29 cellular contexts compared by ENCODE assay signal in the genomic region with DNA sequence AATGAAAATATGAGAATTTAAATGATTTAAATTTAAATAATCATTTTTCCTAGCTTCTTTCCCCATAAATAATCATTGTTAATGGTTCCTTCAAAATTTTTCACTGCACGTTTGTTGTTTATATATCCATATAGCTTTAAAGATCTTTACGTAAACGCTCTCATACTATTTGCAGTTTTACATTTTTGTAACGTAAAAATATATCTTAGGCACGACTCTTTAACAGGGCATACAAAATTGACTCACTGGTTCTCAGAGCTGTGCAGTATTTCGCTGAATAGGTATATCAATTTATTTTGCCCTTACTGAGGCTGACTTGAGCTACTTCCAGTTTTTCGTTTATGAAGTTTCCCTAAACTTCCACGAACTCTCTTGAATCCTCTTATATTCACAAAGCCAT.
"Had no signal": no experiment of that assay in that cellular context is flagged by ENCODE, and none has a peak within 500 bp of the region (broad histone marks: within the 10 kb centered on the region; RNA-seq: fewer than 3 reads in every experiment).

No MANE protein-coding gene starts in this region.

- H3K4me3 ChIP-seq: stomach, suprapubic skin, testis, thoracic aorta, thyroid gland, tibial artery, tibial nerve, transverse colon, upper lobe of left lung, upper lobe of right lung, uterus, vagina had no signal

- FAIRE-seq: urothelium cell line had no signal

- DNase-seq: stimulated activated CD4-positive, alpha-beta T cell treated with anti-CD3 and anti-CD28 coated beads, Interleukin-2, amount 100 ng/mL, for 48 hours; stimulated activated CD4-positive, alpha-beta T cell treated with anti-CD3 and anti-CD28 coated beads, Interleukin-4, amount 100 ng/mL, for 1 hour; stimulated activated CD4-positive, alpha-beta T cell treated with anti-CD3 and anti-CD28 coated beads, Interleukin-4, amount 100 ng/mL, for 24 hours; stimulated activated CD4-positive, alpha-beta T cell treated with anti-CD3 and anti-CD28 coated beads, Interleukin-4, amount 100 ng/mL, for 4 hours; stimulated activated CD8-positive, alpha-beta memory T cell treated with anti-CD3 and anti-CD28 coated beads, Interleukin-4, amount 100 ng/mL, for 48 hours; stimulated activated naive B cell treated with anti-CD40 and anti-IgM and Interleukin-4, amounts not matched to agents 10 μg/mL and 1 μg/mL and 100 μg/mL, for 72 hours; stimulated activated naive CD4-positive, alpha-beta T cell; stimulated activated naive CD4-positive, alpha-beta T cell treated with Interleukin-2 at 50 U/mL for 16 hours; stimulated activated naive CD8-positive, alpha-beta T cell treated with anti-CD3 and anti-CD28 coated beads, Interleukin-15, amount 100 ng/mL, for 72 hours; stimulated activated naive CD8-positive, alpha-beta T cell treated with anti-CD3 and anti-CD28 coated beads, Interleukin-15, Interleukin-2, amounts not matched to agents 100 U/mL and 50 U/mL, for 24 hours; stomach; substantia nigra; testis; thyroid gland; tibial artery; transverse colon; trophoblast cell; upper lobe of right lung; uterus had no signal

- H3K9me3 Mint-ChIP-seq: stimulated activated effector memory CD8-positive, alpha-beta T cell treated with anti-CD3 and anti-CD28 coated beads, Interleukin-12 subunit alpha, Interleukin-12 subunit beta, amount 100 ng/mL, for 72 hours; stimulated activated memory B cell treated with anti-CD40 and anti-IgM and Interleukin-4, amounts not matched to agents 10 μg/mL and 1 μg/mL and 100 μg/mL, for 72 hours; stimulated activated naive CD8-positive, alpha-beta T cell treated with anti-CD3 and anti-CD28 coated beads, Interleukin-15, Interleukin-2, amounts not matched to agents 100 ng/mL and 50 ng/mL, for 24 hours had no signal

- H3K4me3 Mint-ChIP-seq: stimulated activated effector memory CD8-positive, alpha-beta T cell treated with anti-CD3 and anti-CD28 coated beads, Interleukin-12 subunit alpha, Interleukin-12 subunit beta, amount 100 ng/mL, for 72 hours; stimulated activated memory B cell treated with anti-CD40 and anti-IgM and Interleukin-4, amounts not matched to agents 10 μg/mL and 1 μg/mL and 100 μg/mL, for 72 hours; stimulated activated naive B cell treated with anti-CD40 and anti-IgM and Interleukin-4, amounts not matched to agents 10 μg/mL and 1 μg/mL and 100 μg/mL, for 72 hours; stimulated activated naive CD8-positive, alpha-beta T cell treated with anti-CD3 and anti-CD28 coated beads, Interleukin-15, amount 100 ng/mL, for 72 hours; stimulated activated naive CD8-positive, alpha-beta T cell treated with anti-CD3 and anti-CD28 coated beads, Interleukin-15, Interleukin-2, amounts not matched to agents 100 ng/mL and 50 ng/mL, for 24 hours; type B pancreatic cell had no signal

- H3K36me3 ChIP-seq: stomach, suprapubic skin, thoracic aorta, thyroid gland, transverse colon, upper lobe of left lung, upper lobe of right lung, uterus, vagina had no signal

- H3K27ac ChIP-seq: stomach, suprapubic skin, testis, thoracic aorta, thyroid gland, tibial artery, transverse colon, upper lobe of left lung, upper lobe of right lung, uterus, vagina had no signal

- H3K4me1 ChIP-seq: stomach, suprapubic skin, testis, transverse colon, upper lobe of left lung, upper lobe of right lung, uterus had no signal

- H3K4me1 Mint-ChIP-seq: stimulated activated memory B cell treated with anti-CD40 and anti-IgM and Interleukin-4, amounts not matched to agents 10 μg/mL and 1 μg/mL and 100 μg/mL, for 72 hours had no signal

- H3K27ac Mint-ChIP-seq: stimulated activated effector memory CD8-positive, alpha-beta T cell treated with anti-CD3 and anti-CD28 coated beads, Interleukin-12 subunit alpha, Interleukin-12 subunit beta, amount 100 ng/mL, for 72 hours; stimulated activated memory B cell treated with anti-CD40 and anti-IgM and Interleukin-4, amounts not matched to agents 10 μg/mL and 1 μg/mL and 100 μg/mL, for 72 hours; stimulated activated naive B cell treated with anti-CD40 and anti-IgM and Interleukin-4, amounts not matched to agents 10 μg/mL and 1 μg/mL and 100 μg/mL, for 72 hours; stimulated activated naive CD8-positive, alpha-beta T cell treated with anti-CD3 and anti-CD28 coated beads, Interleukin-15, Interleukin-2, amounts not matched to agents 100 ng/mL and 50 ng/mL, for 24 hours; type B pancreatic cell had no signal

- H3K9me3 ChIP-seq: suprapubic skin, testis, thoracic aorta, thyroid gland, tibial artery, upper lobe of left lung, upper lobe of right lung, uterus, vagina had no signal

- H3K27me3 ChIP-seq: stomach, suprapubic skin, testis, thyroid gland, tibial artery, tibial nerve, transverse colon, upper lobe of left lung, upper lobe of right lung, uterus, vagina had no signal

- H3K27me3 Mint-ChIP-seq: stimulated activated memory B cell treated with anti-CD40 and anti-IgM and Interleukin-4, amounts not matched to agents 10 μg/mL and 1 μg/mL and 100 μg/mL, for 72 hours; stimulated activated naive B cell treated with anti-CD40 and anti-IgM and Interleukin-4, amounts not matched to agents 10 μg/mL and 1 μg/mL and 100 μg/mL, for 72 hours; stimulated activated naive CD8-positive, alpha-beta T cell treated with anti-CD3 and anti-CD28 coated beads, Interleukin-15, amount 100 ng/mL, for 72 hours; stimulated activated naive CD8-positive, alpha-beta T cell treated with anti-CD3 and anti-CD28 coated beads, Interleukin-15, Interleukin-2, amounts not matched to agents 100 ng/mL and 50 ng/mL, for 24 hours; type B pancreatic cell had no signal

- H3K36me3 Mint-ChIP-seq: stimulated activated effector memory CD8-positive, alpha-beta T cell treated with anti-CD3 and anti-CD28 coated beads, Interleukin-12 subunit alpha, Interleukin-12 subunit beta, amount 100 ng/mL, for 72 hours had no signal

- ATAC-seq: stimulated activated effector memory CD8-positive, alpha-beta T cell treated with anti-CD3 and anti-CD28 coated beads, Interleukin-12 subunit alpha, Interleukin-12 subunit beta, amount 100 ng/mL, for 72 hours; stimulated activated memory B cell treated with anti-CD40 and anti-IgM and Interleukin-4, amounts not matched to agents 10 μg/mL and 1 μg/mL and 100 μg/mL, for 72 hours; stimulated activated naive B cell treated with anti-CD40 and anti-IgM and Interleukin-4, amounts not matched to agents 10 μg/mL and 1 μg/mL and 100 μg/mL, for 72 hours; stimulated activated naive CD8-positive, alpha-beta T cell treated with anti-CD3 and anti-CD28 coated beads, Interleukin-15, amount 100 ng/mL, for 72 hours; stimulated activated naive CD8-positive, alpha-beta T cell treated with anti-CD3 and anti-CD28 coated beads, Interleukin-15, Interleukin-2, amounts not matched to agents 100 U/mL and 50 U/mL, for 24 hours; upper lobe of right lung had no signal
